8 cellular contexts compared by ENCODE assay signal in genomic region chr20:38221041-38221589, GRCh38. TPM values are rescaled to one million over a fixed set of nuclear protein-coding genes. Genes with fewer than 3 reads are reported as not detected.
DNase-seq lines count a peak whose midpoint lies in the region; ATAC-seq and TF ChIP-seq lines count a peak whose summit lies in the region.

No MANE protein-coding gene starts in this region.

- H3K36me3 Mint-ChIP-seq in naive B cell: no peaks in the 10 kb centered on the region
- no peaks in the 10 kb centered on the region for H3K36me3 Mint-ChIP-seq in stimulated activated memory B cell treated with anti-CD40 and anti-IgM and Interleukin-4, amounts not matched to agents 10 μg/mL and 1 μg/mL and 100 μg/mL, for 72 hours

- H3K9me3 Mint-ChIP-seq in naive B cell: no peaks in the 10 kb centered on the region
- no peaks in the 10 kb centered on the region for H3K9me3 Mint-ChIP-seq in stimulated activated memory B cell treated with anti-CD40 and anti-IgM and Interleukin-4, amounts not matched to agents 10 μg/mL and 1 μg/mL and 100 μg/mL, for 72 hours

- peaks cover 0 to 8% (median 4%) of the 10 kb centered on the region in 3 donors for H3K4me1 Mint-ChIP-seq in naive B cell
- H3K4me1 Mint-ChIP-seq in stimulated activated memory B cell treated with anti-CD40 and anti-IgM and Interleukin-4, amounts not matched to agents 10 μg/mL and 1 μg/mL and 100 μg/mL, for 72 hours: peaks cover 10% of the 10 kb centered on the region

- peak overlapping the region; percentile 34 for H3K4me3 ChIP-seq in epithelial cell of proximal tubule (ENCODE audit: low read depth, low read length)

- H3K27ac Mint-ChIP-seq in naive B cell: no peak overlapping the region
- H3K27ac Mint-ChIP-seq in stimulated activated memory B cell treated with anti-CD40 and anti-IgM and Interleukin-4, amounts not matched to agents 10 μg/mL and 1 μg/mL and 100 μg/mL, for 72 hours: peak overlapping the region; percentile 28

- peaks cover 15 to 25% (median 18%) of the 10 kb centered on the region in 3 donors for H3K27me3 Mint-ChIP-seq in naive B cell
- H3K27me3 Mint-ChIP-seq in stimulated activated memory B cell treated with anti-CD40 and anti-IgM and Interleukin-4, amounts not matched to agents 10 μg/mL and 1 μg/mL and 100 μg/mL, for 72 hours: no peaks in the 10 kb centered on the region

- peak overlapping the region in 1 of 8 donors; percentile 12 for H3K4me3 Mint-ChIP-seq in naive B cell
- H3K4me3 Mint-ChIP-seq in stimulated activated memory B cell treated with anti-CD40 and anti-IgM and Interleukin-4, amounts not matched to agents 10 μg/mL and 1 μg/mL and 100 μg/mL, for 72 hours: peak overlapping the region; percentile 47

- ATAC-seq in naive B cell (ENCODE audit: low read depth in 2 of 2): peak; percentile 67 to 72
- ATAC-seq in stimulated activated memory B cell treated with anti-CD40 and anti-IgM and Interleukin-4, amounts not matched to agents 10 μg/mL and 1 μg/mL and 100 μg/mL, for 72 hours: peak; percentile 83

- DNase-seq in Ammon's horn (ENCODE audit: low spot score): peak; percentile 60
- peak; percentile 54 for DNase-seq in GOT3 (lab: John Stamatoyannopoulos, UW)
- peak; percentile 43 for DNase-seq in NOMO-1 treated with DMSO at 0.1 percent for 48 hours (lab: John Stamatoyannopoulos, UW; ENCODE audit: unreplicated experiment)
- DNase-seq in activated CD8-positive, alpha-beta memory T cell treated with anti-CD3 and anti-CD28 coated beads, Interleukin-2, amount 50 U/mL, for 4 hours: peak; percentile 70
- DNase-seq in epithelial cell of proximal tubule (ENCODE audit: low read depth): no peak
- peak; percentile 58 for DNase-seq in naive B cell
- DNase-seq in globus pallidus (ENCODE audit: low spot score): no peak

- peak; percentile 96 for TF ChIP-seq CTCF in epithelial cell of proximal tubule (conservative IDR thresholded peaks at IDR 0.05; ENCODE audit: low read depth, low read length)

RNA-seq across cellular contexts. Expression of gene KIAA1755, which starts 39.4 kb away (rescaled TPM):
- total RNA-seq in epithelial cell of proximal tubule: 0.06 and 0.29 TPM in 2 replicates
- not detected for polyA plus RNA-seq in naive B cell (ENCODE audit: low read depth in 6 of 6)

RNA-seq across cellular contexts. Expression of gene TGM2, which starts 56.0 kb away (rescaled TPM):
- total RNA-seq in epithelial cell of proximal tubule: 137 and 150 TPM in 2 replicates
- under 1 TPM in 2 of 6 donors, not detected in 4; 0.21 to 0.29 TPM for polyA plus RNA-seq in naive B cell (ENCODE audit: low read depth in 6 of 6)

Comparison
In these comparisons a context has a peak if more than half of its experiments do, and no peak if none do; other contexts are left out.
1. DNase-seq: peak in Ammon's horn (single experiment), GOT3 (single experiment), NOMO-1 treated with DMSO at 0.1 percent for 48 hours (single experiment), activated CD8-positive, alpha-beta memory T cell treated with anti-CD3 and anti-CD28 coated beads, Interleukin-2, amount 50 U/mL, for 4 hours (single experiment) and naive B cell (single experiment); none in epithelial cell of proximal tubule (single experiment) and globus pallidus (single experiment).